Comparison of ENCODE assay signal across 8 cellular contexts in genomic region chr19:38417544-38418506, GRCh38. TPM values are rescaled to one million over a fixed set of nuclear protein-coding genes. Genes with fewer than 3 reads are reported as not detected.
DNase-seq lines count a peak whose midpoint lies in the region; ATAC-seq and TF ChIP-seq lines count a peak whose summit lies in the region.

No MANE protein-coding gene starts in this region.

- peaks cover 17% of the 10 kb centered on the region for H3K4me1 Mint-ChIP-seq in activated naive CD8-positive, alpha-beta T cell treated with anti-CD3 and anti-CD28 coated beads, Interleukin-2, amount 10 ng/mL, durations not matched to agents 7 days and 5 days
- H3K4me1 Mint-ChIP-seq in immature natural killer cell, result peaks cover 17 to 20% of the 10 kb centered on the region in 2 donors

- H3K4me1 ChIP-seq in A673 (ENCODE audit: insufficient read depth, low read length, poor library complexity, severe bottlenecking), result no peaks in the 10 kb centered on the region
- no peaks in the 10 kb centered on the region for H3K4me1 ChIP-seq in Panc1 (ENCODE audit: control insufficient read depth, insufficient read depth, low read length)

- H3K4me3 ChIP-seq in A673 (ENCODE audit: low read depth, low read length, poor library complexity, severe bottlenecking) (peak overlapping the region; percentile 39), Panc1 (ENCODE audit: low read depth in 2 of 2, low read length in 2 of 2) (peak overlapping the region; percentile 25 to 51)

- intact Hi-C loops in A673 (cut with micrococcal nuclease; ENCODE audit: unreplicated experiment), result no loop called here
- intact Hi-C loops in Panc1 (cut with micrococcal nuclease; ENCODE audit: unreplicated experiment), result no loop called here

- H3K27ac Mint-ChIP-seq in activated naive CD8-positive, alpha-beta T cell treated with anti-CD3 and anti-CD28 coated beads, Interleukin-2, amount 10 ng/mL, durations not matched to agents 7 days and 5 days, result peak overlapping the region; percentile 82
- peak overlapping the region in 4 of 6 donors; percentile 6 to 72 (median 63) for H3K27ac Mint-ChIP-seq in immature natural killer cell

- H3K9me3 Mint-ChIP-seq in activated naive CD8-positive, alpha-beta T cell treated with anti-CD3 and anti-CD28 coated beads, Interleukin-2, amount 10 ng/mL, durations not matched to agents 7 days and 5 days, result no peaks in the 10 kb centered on the region
- no peaks in the 10 kb centered on the region for H3K9me3 Mint-ChIP-seq in immature natural killer cell

- H3K9me3 ChIP-seq in A673 (ENCODE audit: low read depth, low read length, poor library complexity, severe bottlenecking) (no peaks in the 10 kb centered on the region), Panc1 (ENCODE audit: control insufficient read depth, insufficient read depth, low read depth, low read length) (no peaks in the 10 kb centered on the region)

- H3K27me3 ChIP-seq in A673 (replicated peaks; ENCODE audit: insufficient read depth, low read depth, low read length, poor library complexity) (no peaks in the 10 kb centered on the region), Panc1 (ENCODE audit: control insufficient read depth, insufficient read depth, low read length) (no peaks in the 10 kb centered on the region)

- no peaks in the 10 kb centered on the region for H3K36me3 Mint-ChIP-seq in activated naive CD8-positive, alpha-beta T cell treated with anti-CD3 and anti-CD28 coated beads, Interleukin-2, amount 10 ng/mL, durations not matched to agents 7 days and 5 days
- H3K36me3 Mint-ChIP-seq in immature natural killer cell, result no peaks in the 10 kb centered on the region

- ATAC-seq in GM21381 (IDR thresholded peaks at IDR 0.05; ENCODE audit: unreplicated experiment) (peak; percentile 51), Panc1 (peak; percentile 66), GM18868 (IDR thresholded peaks at IDR 0.05; ENCODE audit: unreplicated experiment) (no peak), GM18907 (IDR thresholded peaks at IDR 0.05; ENCODE audit: unreplicated experiment) (no peak)
- peak; percentile 90 for ATAC-seq in activated naive CD8-positive, alpha-beta T cell treated with anti-CD3 and anti-CD28 coated beads, Interleukin-2, amount 10 ng/mL, durations not matched to agents 7 days and 5 days (ENCODE audit: low read depth)

- POLR2A ChIA-PET in A673 (lab: Charles Lee; ENCODE audit: low non-redundant PET) (no interaction called here), Panc1 (lab: Charles Lee) (no interaction called here)
- POLR2A ChIA-PET in activated naive CD8-positive, alpha-beta T cell treated with anti-CD3 and anti-CD28 coated beads, Interleukin-2, amount 10 ng/mL, durations not matched to agents 7 days and 5 days (lab: Charles Lee), result interaction anchor here (1.1 kb wide), 1 partner anchor 14 kb away, joined by 4 read pairs; the partner anchor contains the start of gene FAM98C

- H3K27me3 Mint-ChIP-seq in activated naive CD8-positive, alpha-beta T cell treated with anti-CD3 and anti-CD28 coated beads, Interleukin-2, amount 10 ng/mL, durations not matched to agents 7 days and 5 days, result peaks cover 2% of the 10 kb centered on the region
- H3K27me3 Mint-ChIP-seq in immature natural killer cell (ENCODE audit: low read depth in 3 of 3), result peaks cover 0 to 6% (median 5%) of the 10 kb centered on the region in 3 donors

- H3K4me3 Mint-ChIP-seq in activated naive CD8-positive, alpha-beta T cell treated with anti-CD3 and anti-CD28 coated beads, Interleukin-2, amount 10 ng/mL, durations not matched to agents 7 days and 5 days, result peak overlapping the region; percentile 77
- peak overlapping the region; percentile 72 to 84 (median 77) for H3K4me3 Mint-ChIP-seq in immature natural killer cell

- DNase-seq in A673 (ENCODE audit: low spot score), result peak; percentile 62
- DNase-seq in Panc1 (ENCODE audit: low read depth, low spot score), result no peak
- DNase-seq in activated naive CD8-positive, alpha-beta T cell treated with anti-CD3 and anti-CD28 coated beads, Interleukin-2, amount 10 ng/mL, durations not matched to agents 7 days and 5 days, result peak; percentile 75
- DNase-seq in immature natural killer cell, result peak in 2 of 3 donors; percentile 20 to 23
- DNase-seq in stimulated activated CD4-positive, alpha-beta T cell treated with anti-CD3 and anti-CD28 coated beads, Interleukin-1b, Interleukin-23, amount 100 ng/mL, for 24 hours (ENCODE audit: low read depth in 4 of 4, low spot score in 1 of 4), result peak in 3 of 4 experiments; percentile 41 to 66 (median 47)

- H3K27ac ChIP-seq in A673 (ENCODE audit: low read depth, low read length, poor library complexity, severe bottlenecking) (no peak overlapping the region), Panc1 (ENCODE audit: low read length) (no peak overlapping the region)

- H3K36me3 ChIP-seq in A673 (ENCODE audit: insufficient read depth, low read length, poor library complexity, severe bottlenecking) (no peaks in the 10 kb centered on the region), Panc1 (ENCODE audit: control insufficient read depth, insufficient read depth, low read length) (no peaks in the 10 kb centered on the region)

- BruUV-seq in A673 (replicated peaks; lab: Mats Ljungman, UMichigan), result no TSS peak
- BruUV-seq in Panc1 (replicated peaks; lab: Mats Ljungman, UMichigan), result no TSS peak

- no peak for TF ChIP-seq CTCF in A673 (conservative IDR thresholded peaks at IDR 0.05; ENCODE audit: low read depth, low read length)
- no peak for TF ChIP-seq CTCF in Panc1 (IDR thresholded peaks at IDR 0.05)

- CTCF ChIA-PET in A673 (lab: Charles Lee), result no interaction called here
- CTCF ChIA-PET in Panc1 (lab: Charles Lee), result interaction anchor here (0.6 to 1.5 kb wide), 2 partner anchors 15 to 60 kb away, joined by 3 to 4 read pairs; partner anchors contain the start of gene FAM98C

- in situ Hi-C loops in Panc1 (cut with HindIII; ENCODE audit: low pct_unique_long_range_greater_than_20kb, low sequenced_read_pairs), result no loop called here

RNA-seq across cellular contexts. Expression of gene RASGRP4, which starts 8.2 kb away (rescaled TPM):
- total RNA-seq in A673 (2021) (not detected in 2 replicates), Panc1 (2021; ENCODE audit: unreplicated experiment) (not detected)
- not detected for polyA plus RNA-seq in Panc1 (2012; ENCODE audit: insufficient read length)
- under 1 TPM; 0.31 to 0.80 TPM for total RNA-seq in activated naive CD8-positive, alpha-beta T cell treated with anti-CD3 and anti-CD28 coated beads, Interleukin-2, amount 10 ng/mL, durations not matched to agents 7 days and 5 days
- under 1 TPM in 2 of 3 donors, not detected in 1; 0.20 to 0.78 TPM for polyA plus RNA-seq in immature natural killer cell

RNA-seq across cellular contexts. Expression of gene FAM98C, which starts 14.9 kb away (rescaled TPM):
- 11.8 and 12.1 TPM in 2 replicates for total RNA-seq in A673 (2021)
- total RNA-seq in Panc1 (2021; ENCODE audit: unreplicated experiment), result 24.7 TPM
- 32.6 TPM for polyA plus RNA-seq in Panc1 (2012; ENCODE audit: insufficient read length)
- 10 to 100 TPM; 32.5 to 37.7 TPM for total RNA-seq in activated naive CD8-positive, alpha-beta T cell treated with anti-CD3 and anti-CD28 coated beads, Interleukin-2, amount 10 ng/mL, durations not matched to agents 7 days and 5 days
- polyA plus RNA-seq in immature natural killer cell, result 10 to 100 TPM; 15.7 to 29.9 (median 18.5) TPM

RNA-seq across cellular contexts. Expression of gene RYR1, which starts 15.7 kb away (rescaled TPM):
- total RNA-seq in A673 (2021), result 0.28 and 0.55 TPM in 2 replicates
- 34.2 TPM for total RNA-seq in Panc1 (2021; ENCODE audit: unreplicated experiment)
- polyA plus RNA-seq in Panc1 (2012; ENCODE audit: insufficient read length), result 87.1 TPM
- 1 to 10 TPM; 2.9 to 3.5 TPM for total RNA-seq in activated naive CD8-positive, alpha-beta T cell treated with anti-CD3 and anti-CD28 coated beads, Interleukin-2, amount 10 ng/mL, durations not matched to agents 7 days and 5 days
- under 1 TPM in 1 of 3 donors, not detected in 2; 0.04 TPM for polyA plus RNA-seq in immature natural killer cell

RNA-seq across cellular contexts. Expression of gene SPRED3, which starts 29.3 kb away (rescaled TPM):
- total RNA-seq in A673 (2021) (6.2 and 6.8 TPM in 2 replicates), Panc1 (2021; ENCODE audit: unreplicated experiment) (3.8 TPM)
- 3.0 TPM for polyA plus RNA-seq in Panc1 (2012; ENCODE audit: insufficient read length)
- 1 to 10 TPM; 1.8 to 2.6 TPM for total RNA-seq in activated naive CD8-positive, alpha-beta T cell treated with anti-CD3 and anti-CD28 coated beads, Interleukin-2, amount 10 ng/mL, durations not matched to agents 7 days and 5 days
- polyA plus RNA-seq in immature natural killer cell, result not detected

RNA-seq across cellular contexts. Expression of gene GGN, which starts 30.0 kb away (rescaled TPM):
- 0.83 and 1.3 TPM in 2 replicates for total RNA-seq in A673 (2021)
- 1.4 TPM for total RNA-seq in Panc1 (2021; ENCODE audit: unreplicated experiment)
- polyA plus RNA-seq in Panc1 (2012; ENCODE audit: insufficient read length), result 4.2 TPM
- not detected for total RNA-seq in activated naive CD8-positive, alpha-beta T cell treated with anti-CD3 and anti-CD28 coated beads, Interleukin-2, amount 10 ng/mL, durations not matched to agents 7 days and 5 days
- polyA plus RNA-seq in immature natural killer cell, result not detected

Comparison
In these comparisons a context has a peak if more than half of its experiments do, and no peak if none do; other contexts are left out.
1. ATAC-seq: peak in GM21381 (single experiment), Panc1 (single experiment) and activated naive CD8-positive, alpha-beta T cell treated with anti-CD3 and anti-CD28 coated beads, Interleukin-2, amount 10 ng/mL, durations not matched to agents 7 days and 5 days (single experiment); none in GM18868 (single experiment) and GM18907 (single experiment).